Comparison of ENCODE assay signal across 8 cellular contexts in the genomic region with DNA sequence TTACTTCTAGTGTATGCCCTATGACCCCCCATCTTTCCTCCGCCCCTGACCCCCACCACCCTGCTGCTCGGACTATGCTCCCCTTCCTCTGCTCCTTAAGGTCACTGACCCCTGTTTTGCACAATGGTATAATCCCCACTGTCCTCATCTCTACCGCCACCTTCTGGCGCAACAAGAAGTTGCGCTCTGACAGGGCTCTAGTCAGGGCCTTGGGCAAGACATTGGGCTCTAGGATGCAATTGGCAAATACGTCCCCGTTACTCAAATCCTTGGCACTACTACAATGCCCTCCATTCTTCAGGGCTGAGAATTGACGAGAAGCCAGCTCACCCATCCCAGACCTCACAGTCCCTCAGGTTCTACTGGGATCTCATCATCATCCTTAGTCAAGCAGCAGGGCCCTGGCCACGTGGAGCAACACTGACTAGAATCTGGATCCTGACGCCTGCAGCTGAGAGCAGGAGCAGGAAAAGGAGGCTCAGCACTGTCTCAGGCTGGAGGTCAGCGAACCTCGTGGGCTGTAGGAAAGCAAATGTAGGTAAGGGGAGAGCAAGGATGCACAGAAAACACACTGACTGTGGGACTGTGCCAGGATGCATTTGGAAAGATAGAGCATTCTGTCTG. TPM values are rescaled to one million over a fixed set of nuclear protein-coding genes. Genes with fewer than 3 reads are reported as not detected.
DNase-seq lines count a peak whose midpoint lies in the region; ATAC-seq and TF ChIP-seq lines count a peak whose summit lies in the region.

No MANE protein-coding gene starts in this region.

- H3K36me3 ChIP-seq in H7 (replicated peaks; ENCODE audit: control insufficient read depth, insufficient read depth, low read length) = no peaks in the 10 kb centered on the region

- BruUV-seq in Calu3 (replicated peaks; lab: Mats Ljungman, UMichigan) = no TSS peak

- peaks cover 5% of the 10 kb centered on the region for H3K27me3 Mint-ChIP-seq in activated CD4-positive, alpha-beta T cell treated with anti-CD3 and anti-CD28 coated beads for 36 hours
- no peaks in the 10 kb centered on the region for H3K27me3 Mint-ChIP-seq in activated naive CD4-positive, alpha-beta T cell treated with anti-CD3 and anti-CD28 coated beads for 36 hours (ENCODE audit: low read depth)
- peaks cover 44% of the 10 kb centered on the region for H3K27me3 Mint-ChIP-seq in Calu3 (ENCODE audit: unreplicated experiment)

- TF ChIP-seq CTCF in Calu3 (IDR thresholded peaks at IDR 0.05; ENCODE audit: unreplicated experiment) = no peak

- CTCF ChIA-PET in activated CD4-positive, alpha-beta T cell treated with anti-CD3 and anti-CD28 coated beads for 36 hours (lab: Charles Lee) = interaction anchor here (0.6 to 7.5 kb wide), 13 partner anchors 8 to 1495 kb away, joined by 3 to 61 read pairs (median 3); no protein-coding TSS in a partner anchor
- CTCF ChIA-PET in activated naive CD4-positive, alpha-beta T cell treated with anti-CD3 and anti-CD28 coated beads for 36 hours (lab: Charles Lee) = interaction anchor here (0.6 to 2.2 kb wide), 11 partner anchors 11 to 101 kb away, joined by 3 to 8 read pairs (median 3); no protein-coding TSS in a partner anchor
- CTCF ChIA-PET in Calu3 (lab: Charles Lee) = interaction anchor here (0.8 kb wide), 1 partner anchor 739 kb away, joined by 4 read pairs; no protein-coding TSS in a partner anchor

- intact Hi-C loops in activated CD4-positive, alpha-beta T cell treated with anti-CD3 and anti-CD28 coated beads for 36 hours (cut with DNase I, micrococcal nuclease) = no loop called here
- intact Hi-C loops in activated naive CD4-positive, alpha-beta T cell treated with anti-CD3 and anti-CD28 coated beads for 36 hours (cut with micrococcal nuclease) = loop anchor here (1.0 kb wide), 1 partner anchor 66 kb away; no protein-coding TSS in a partner anchor
- intact Hi-C loops in left colon (cut with DNase I, micrococcal nuclease) (no loop called here), Calu3 (cut with micrococcal nuclease; ENCODE audit: unreplicated experiment) (no loop called here)

- no peaks in the 10 kb centered on the region for H3K36me3 Mint-ChIP-seq in activated CD4-positive, alpha-beta T cell treated with anti-CD3 and anti-CD28 coated beads for 36 hours (ENCODE audit: low read depth)
- no peaks in the 10 kb centered on the region for H3K36me3 Mint-ChIP-seq in activated naive CD4-positive, alpha-beta T cell treated with anti-CD3 and anti-CD28 coated beads for 36 hours (ENCODE audit: low read depth)
- no peaks in the 10 kb centered on the region for H3K36me3 Mint-ChIP-seq in Calu3 (ENCODE audit: insufficient read depth, unreplicated experiment)

- no peak overlapping the region for H3K27ac Mint-ChIP-seq in activated CD4-positive, alpha-beta T cell treated with anti-CD3 and anti-CD28 coated beads for 36 hours
- H3K27ac Mint-ChIP-seq in activated naive CD4-positive, alpha-beta T cell treated with anti-CD3 and anti-CD28 coated beads for 36 hours = no peak overlapping the region
- H3K27ac Mint-ChIP-seq in Calu3 (ENCODE audit: unreplicated experiment) = no peak overlapping the region

- no peak overlapping the region for H3K4me3 ChIP-seq in H7 (ENCODE audit: insufficient read depth, low read depth, low read length)

- no peaks in the 10 kb centered on the region for H3K27me3 ChIP-seq in H7 (ENCODE audit: control insufficient read depth, insufficient read depth, low read length)

- POLR2A ChIA-PET in activated CD4-positive, alpha-beta T cell treated with anti-CD3 and anti-CD28 coated beads for 36 hours (lab: Charles Lee) = interaction anchor here (0.6 kb wide), 1 partner anchor 67 kb away, joined by 3 read pairs; no protein-coding TSS in a partner anchor

- no peaks in the 10 kb centered on the region for H3K4me1 Mint-ChIP-seq in activated CD4-positive, alpha-beta T cell treated with anti-CD3 and anti-CD28 coated beads for 36 hours
- H3K4me1 Mint-ChIP-seq in activated naive CD4-positive, alpha-beta T cell treated with anti-CD3 and anti-CD28 coated beads for 36 hours (ENCODE audit: low read depth) = no peaks in the 10 kb centered on the region
- no peaks in the 10 kb centered on the region for H3K4me1 Mint-ChIP-seq in Calu3 (ENCODE audit: low read depth, unreplicated experiment)

- peak; percentile 68 for DNase-seq in activated CD4-positive, alpha-beta T cell treated with anti-CD3 and anti-CD28 coated beads for 36 hours
- no peak for DNase-seq in activated CD4-positive, alpha-beta T cell treated with anti-CD3 and anti-CD28 coated beads, Interleukin-2, amount 50 U/mL, for 4 hours
- peak; percentile 86 for DNase-seq in H7
- peak; percentile 51 to 61 for DNase-seq in Kasumi-1 (lab: John Stamatoyannopoulos, UW)
- DNase-seq in activated naive CD4-positive, alpha-beta T cell treated with anti-CD3 and anti-CD28 coated beads for 36 hours = peak; percentile 63
- peak in 1 of 2 donors; percentile 47 for DNase-seq in left colon
- no peak for DNase-seq in Calu3
- no peak for DNase-seq in effector CD4-positive, alpha-beta T cell

- peak overlapping the region; percentile 18 for H3K4me3 Mint-ChIP-seq in activated CD4-positive, alpha-beta T cell treated with anti-CD3 and anti-CD28 coated beads for 36 hours
- H3K4me3 Mint-ChIP-seq in activated naive CD4-positive, alpha-beta T cell treated with anti-CD3 and anti-CD28 coated beads for 36 hours = no peak overlapping the region
- no peak overlapping the region for H3K4me3 Mint-ChIP-seq in Calu3 (ENCODE audit: low read depth, unreplicated experiment)

- H3K9me3 Mint-ChIP-seq in activated CD4-positive, alpha-beta T cell treated with anti-CD3 and anti-CD28 coated beads for 36 hours (ENCODE audit: low read depth) = peaks cover 6% of the 10 kb centered on the region
- peaks cover 6% of the 10 kb centered on the region for H3K9me3 Mint-ChIP-seq in activated naive CD4-positive, alpha-beta T cell treated with anti-CD3 and anti-CD28 coated beads for 36 hours
- H3K9me3 Mint-ChIP-seq in Calu3 (ENCODE audit: low read depth, unreplicated experiment) = peaks cover 4% of the 10 kb centered on the region

- peak; percentile 88 for ATAC-seq in activated CD4-positive, alpha-beta T cell treated with anti-CD3 and anti-CD28 coated beads for 36 hours
- peak; percentile 70 for ATAC-seq in left colon

RNA-seq across cellular contexts. Expression of a gene that starts 10.6 kb away (rescaled TPM):
- total RNA-seq in activated CD4-positive, alpha-beta T cell treated with anti-CD3 and anti-CD28 coated beads for 36 hours = not detected
- total RNA-seq in H7 (2014; rRNA removed; shearing (Covaris generic)) = not detected in 2 replicates
- not detected for total RNA-seq in activated naive CD4-positive, alpha-beta T cell treated with anti-CD3 and anti-CD28 coated beads for 36 hours
- total RNA-seq in left colon (not detected), Calu3 (2022) (not detected in 2 replicates)

RNA-seq across cellular contexts. Expression of a gene that starts 20.4 kb away (rescaled TPM):
- 1 to 10 TPM in 1 of 2 experiments, under 1 TPM in 1; 0.62 to 1.1 TPM for total RNA-seq in activated CD4-positive, alpha-beta T cell treated with anti-CD3 and anti-CD28 coated beads for 36 hours
- total RNA-seq in H7 (2014; rRNA removed; shearing (Covaris generic)) = 0.90 and 1.7 TPM in 2 replicates
- 1 to 10 TPM in 1 of 2 experiments, under 1 TPM in 1; 0.37 to 1.4 TPM for total RNA-seq in activated naive CD4-positive, alpha-beta T cell treated with anti-CD3 and anti-CD28 coated beads for 36 hours
- 100 to 1,000 TPM in 1 of 2 donors, 10 to 100 TPM in 1; 63.7 to 127 TPM for total RNA-seq in left colon
- not detected in 2 replicates for total RNA-seq in Calu3 (2022)

RNA-seq across cellular contexts. Expression of a gene that starts 26.6 kb away (rescaled TPM):
- total RNA-seq in activated CD4-positive, alpha-beta T cell treated with anti-CD3 and anti-CD28 coated beads for 36 hours = not detected
- total RNA-seq in H7 (2014; rRNA removed; shearing (Covaris generic)) = not detected in 2 replicates
- total RNA-seq in activated naive CD4-positive, alpha-beta T cell treated with anti-CD3 and anti-CD28 coated beads for 36 hours = not detected
- total RNA-seq in left colon (not detected), Calu3 (2022) (not detected in 2 replicates)

RNA-seq across cellular contexts. Expression of a gene that starts 30.1 kb away (rescaled TPM):
- total RNA-seq in activated CD4-positive, alpha-beta T cell treated with anti-CD3 and anti-CD28 coated beads for 36 hours = not detected
- not detected in 2 replicates for total RNA-seq in H7 (2014; rRNA removed; shearing (Covaris generic))
- not detected for total RNA-seq in activated naive CD4-positive, alpha-beta T cell treated with anti-CD3 and anti-CD28 coated beads for 36 hours
- total RNA-seq in left colon (under 1 TPM in 1 of 2 donors, not detected in 1; 0.39 TPM), Calu3 (2022) (not detected in 2 replicates)

RNA-seq across cellular contexts. Expression of a gene that starts 41.1 kb away (rescaled TPM):
- total RNA-seq in activated CD4-positive, alpha-beta T cell treated with anti-CD3 and anti-CD28 coated beads for 36 hours = not detected
- not detected in 2 replicates for total RNA-seq in H7 (2014; rRNA removed; shearing (Covaris generic))
- not detected for total RNA-seq in activated naive CD4-positive, alpha-beta T cell treated with anti-CD3 and anti-CD28 coated beads for 36 hours
- total RNA-seq in left colon = 100 to 1,000 TPM; 402 to 621 TPM
- total RNA-seq in Calu3 (2022) = not detected in 2 replicates

Comparison
In these comparisons a context has a peak if more than half of its experiments do, and no peak if none do; other contexts are left out.
1. DNase-seq: peak in activated CD4-positive, alpha-beta T cell treated with anti-CD3 and anti-CD28 coated beads for 36 hours (single experiment), H7 (single experiment), Kasumi-1 (2 of 2) and activated naive CD4-positive, alpha-beta T cell treated with anti-CD3 and anti-CD28 coated beads for 36 hours (single experiment); none in activated CD4-positive, alpha-beta T cell treated with anti-CD3 and anti-CD28 coated beads, Interleukin-2, amount 50 U/mL, for 4 hours (0 of 2), Calu3 (single experiment) and effector CD4-positive, alpha-beta T cell (single experiment).
2. RNA of a gene that starts 20.4 kb away (total RNA-seq): 63.7 to 127 TPM in left colon; 0.37 to 1.4 TPM in activated naive CD4-positive, alpha-beta T cell treated with anti-CD3 and anti-CD28 coated beads for 36 hours, 0.62 to 1.1 TPM in activated CD4-positive, alpha-beta T cell treated with anti-CD3 and anti-CD28 coated beads for 36 hours, 0.90 to 1.7 TPM in H7 and not detected in Calu3; every median in the first group is over 10 times any median in the second.